ENCODE assay signal across 25 cellular contexts in the genomic region with DNA sequence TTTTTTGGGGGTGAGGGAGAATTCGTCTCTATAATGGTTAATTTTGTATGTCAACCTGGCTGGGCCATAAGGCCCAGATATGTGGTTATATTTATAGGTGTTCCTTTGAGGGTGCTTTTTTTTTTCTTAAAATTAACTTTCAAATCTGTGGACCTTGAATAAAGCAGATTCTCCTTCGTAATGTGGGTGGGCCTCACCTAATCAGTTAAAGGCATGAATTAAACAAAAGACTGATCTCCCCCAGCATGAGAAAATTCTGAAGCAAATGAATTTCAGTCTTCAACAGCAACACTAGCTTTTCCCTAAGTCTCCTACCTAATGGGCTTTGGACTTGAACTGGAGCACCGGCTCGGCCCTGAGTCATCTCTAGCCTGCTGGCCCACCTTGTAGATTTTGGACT.
"Had no signal": no experiment of that assay in that cellular context is flagged by ENCODE, and none has a peak within 500 bp of the region (broad histone marks: within the 10 kb centered on the region; RNA-seq: fewer than 3 reads in every experiment).

No MANE protein-coding gene starts in this region.

- H3K27ac ChIP-seq: epithelial cell of prostate, esophagus squamous epithelium, gastrocnemius medialis, heart right ventricle, left lung, lower lobe of right lung had no signal

- DNase-seq: cortex of kidney; effector CD8-positive, alpha-beta T cell; effector memory CD8-positive, alpha-beta T cell; endodermal cell; erythroblast; esophagus squamous epithelium; foreskin fibroblast; foreskin melanocyte; gastrocnemius medialis; glutamatergic neuron; head of caudate nucleus; heart right ventricle; hippocampal formation; left cardiac atrium; left lung; left ventricle myocardium superior; lower lobe of right lung; mesenchymal stem cell; mucosa of descending colon; naive B cell; naive thymus-derived CD8-positive, alpha-beta T cell had no signal

- H3K9me3 ChIP-seq: esophagus squamous epithelium, gastrocnemius medialis, heart right ventricle, left lung, lower lobe of right lung, mucosa of descending colon had no signal

- H3K27me3 Mint-ChIP-seq: dendritic cell treated with granulocyte-macrophage colony-stimulating factor and Interleukin-4, amounts not matched to agents 40 ng/mL and 50 ng/mL, for 4 days; effector memory CD8-positive, alpha-beta T cell had no signal

- H3K4me1 Mint-ChIP-seq: endodermal cell; naive B cell; naive thymus-derived CD8-positive, alpha-beta T cell had no signal

- ATAC-seq: effector memory CD8-positive, alpha-beta T cell; esophagus mucosa; gastrocnemius medialis; heart right ventricle; left cardiac atrium; left lung; left ventricle myocardium superior; lower lobe of right lung; mucosa of descending colon; naive thymus-derived CD8-positive, alpha-beta T cell had no signal

- H3K27ac Mint-ChIP-seq: dendritic cell treated with granulocyte-macrophage colony-stimulating factor and Interleukin-4, amounts not matched to agents 40 ng/mL and 50 ng/mL, for 4 days; effector memory CD8-positive, alpha-beta T cell; endodermal cell; mesothelial cell of epicardium; naive B cell; naive thymus-derived CD8-positive, alpha-beta T cell had no signal

- H3K36me3 Mint-ChIP-seq: mesothelial cell of epicardium; naive B cell; naive thymus-derived CD8-positive, alpha-beta T cell had no signal

- H3K36me3 ChIP-seq: esophagus squamous epithelium, gastrocnemius medialis, heart right ventricle, left lung, lower lobe of right lung had no signal

- H3K4me1 ChIP-seq: esophagus squamous epithelium, gastrocnemius medialis, heart right ventricle, left lung, lower lobe of right lung had no signal

- H3K4me3 ChIP-seq: esophagus squamous epithelium, gastrocnemius medialis, heart right ventricle, left lung, lower lobe of right lung, mucosa of descending colon had no signal

- H3K4me3 Mint-ChIP-seq: dendritic cell treated with granulocyte-macrophage colony-stimulating factor and Interleukin-4, amounts not matched to agents 40 ng/mL and 50 ng/mL, for 4 days; effector memory CD8-positive, alpha-beta T cell; endodermal cell; mesothelial cell of epicardium; naive B cell; naive thymus-derived CD8-positive, alpha-beta T cell had no signal

- H3K27me3 ChIP-seq: esophagus squamous epithelium, gastrocnemius medialis, heart right ventricle, left lung had no signal
